ENCODE assay signal across 23 cellular contexts in genomic region chr2:36458106-36458505, GRCh38.
A peak's percentile ranks its signal among the peaks of the same experiment; 100 is the strongest.
DNase-seq lines count a peak whose midpoint lies in the region; ATAC-seq, FAIRE-seq and TF ChIP-seq lines count a peak whose summit lies in the region.
"Had no signal": no experiment of that assay in that cellular context is flagged by ENCODE, and none has a peak within 500 bp of the region (broad histone marks: within the 10 kb centered on the region; RNA-seq: fewer than 3 reads in every experiment).

No MANE protein-coding gene starts in this region.

- no peak for TF ChIP-seq RAD21 in H1 (IDR thresholded peaks at IDR 0.05 in 1 of 2, conservative IDR thresholded peaks at IDR 0.05 in 1 of 2; ENCODE audit: low read depth in 2 of 2, low read length in 2 of 2)

- H3K27me3 ChIP-seq in HUES48 (ENCODE audit: control insufficient read depth, insufficient read depth, low read length): no peaks in the 10 kb centered on the region
- no peaks in the 10 kb centered on the region for H3K27me3 ChIP-seq in H1 (replicated peaks in 1 of 4; ENCODE audit: control insufficient read depth in 3 of 4, extremely low read depth in 1 of 4, insufficient read depth in 3 of 4, low read length in 3 of 4)
- no peaks in the 10 kb centered on the region for H3K27me3 ChIP-seq in mesenchymal stem cell (ENCODE audit: control insufficient read depth in 1 of 2, insufficient read depth in 1 of 2, low read length in 2 of 2)
- H3K27me3 ChIP-seq in thyroid gland: no peaks in the 10 kb centered on the region
- H3K27me3 ChIP-seq: dorsolateral prefrontal cortex, heart left ventricle had no signal

- H3K18ac ChIP-seq in H1 (ENCODE audit: extremely low read depth, low read length) (no peak overlapping the region), mesenchymal stem cell (ENCODE audit: low read depth in 1 of 2, low read length in 2 of 2) (no peak overlapping the region)

- H2BK15ac ChIP-seq in H1 (ENCODE audit: low read length) (no peak overlapping the region), mesenchymal stem cell (ENCODE audit: low read depth, poor library complexity, severe bottlenecking) (no peak overlapping the region)

- H3K14ac ChIP-seq in H1 (ENCODE audit: insufficient read length) (no peak overlapping the region), mesenchymal stem cell (ENCODE audit: low read length in 2 of 2) (no peak overlapping the region)

- no peak overlapping the region for H4K5ac ChIP-seq in H1 (ENCODE audit: insufficient read length, low read depth, low read length)

- H2BK5ac ChIP-seq in H1 (ENCODE audit: low read depth, low read length) (peak overlapping the region; percentile 95), mesenchymal stem cell (ENCODE audit: low read depth, low read length, poor library complexity, severe bottlenecking) (no peak overlapping the region)

- H3K79me1 ChIP-seq in H1 (ENCODE audit: low read depth, low read length) (no peaks in the 10 kb centered on the region), mesenchymal stem cell (replicated peaks; ENCODE audit: low read length, poor library complexity, severe bottlenecking) (peaks cover 17% of the 10 kb centered on the region)

- H2BK12ac ChIP-seq in H1 (ENCODE audit: low read depth, low read length) (peak overlapping the region; percentile 88), mesenchymal stem cell (ENCODE audit: low read length in 2 of 2) (peak overlapping the region in 1 of 2 experiments; percentile 8)

- POLR2A ChIA-PET in H1 (lab: Charles Lee; ENCODE audit: partially characterized antibody): interaction anchor here (0.6 kb wide), 2 partner anchors 56 to 69 kb away, joined by 3 read pairs; no protein-coding TSS in a partner anchor

- H3K27ac ChIP-seq in HUES48 (ENCODE audit: low read depth, low read length) (peak overlapping the region; percentile 96), H1 (ENCODE audit: low read depth, low read length) (no peak overlapping the region), mesenchymal stem cell (ENCODE audit: low read length, poor library complexity, severe bottlenecking) (no peak overlapping the region), thyroid gland (peak overlapping the region in 2 of 3 donors; percentile 20 to 21)
- H3K27ac ChIP-seq: C4-2B, epithelial cell of prostate, neutrophil, prostate gland had no signal

- H3K79me2 ChIP-seq in H1 (ENCODE audit: control insufficient read depth in 1 of 2, insufficient read depth in 2 of 2, low read length in 2 of 2): peaks cover 0 to 8% of the 10 kb centered on the region in 2 experiments; a peak in 2 of 4 replicates

- peaks cover 5% of the 10 kb centered on the region; the same call in 1 of the 2 replicates for H3K36me3 ChIP-seq in HUES48 (ENCODE audit: control insufficient read depth, insufficient read depth, low read length)
- H3K36me3 ChIP-seq in H1 (ENCODE audit: control insufficient read depth in 2 of 4, insufficient read depth in 4 of 4, low read length in 3 of 4): peaks cover 0 to 2% (median 0%) of the 10 kb centered on the region in 4 experiments; a peak in 2 of 8 replicates
- H3K36me3 ChIP-seq in mesenchymal stem cell (ENCODE audit: control insufficient read depth in 1 of 2, insufficient read depth in 2 of 2, low read depth in 1 of 2, low read length in 2 of 2): peaks cover 16 to 20% of the 10 kb centered on the region in 2 experiments
- H3K36me3 ChIP-seq in thyroid gland: no peaks in the 10 kb centered on the region
- H3K36me3 ChIP-seq: neutrophil, prostate gland had no signal

- H2AK5ac ChIP-seq in H1 (ENCODE audit: low read depth, low read length) (peak overlapping the region; percentile 95), mesenchymal stem cell (ENCODE audit: low read length, severe bottlenecking) (peak overlapping the region; percentile 2)

- H3K9me3 ChIP-seq in HUES48 (ENCODE audit: control insufficient read depth, insufficient read depth, low read length) (no peaks in the 10 kb centered on the region), H1 (ENCODE audit: insufficient read depth in 2 of 2, low read depth in 1 of 2, low read length in 1 of 2) (no peaks in the 10 kb centered on the region), mesenchymal stem cell (ENCODE audit: control insufficient read depth, low read length) (no peaks in the 10 kb centered on the region), thyroid gland (no peaks in the 10 kb centered on the region)
- H3K9me3 ChIP-seq: heart left ventricle, neutrophil, prostate gland had no signal

- no peak for TF ChIP-seq EP300 in H1 (IDR thresholded peaks at IDR 0.05; ENCODE audit: borderline replicate concordance in 1 of 2, low read depth in 2 of 2, low read length in 2 of 2)

- TF ChIP-seq POLR2A in H1 (IDR thresholded peaks at IDR 0.05; ENCODE audit: control extremely low read depth in 1 of 2, low read depth in 2 of 2, low read length in 2 of 2): no peak
- TF ChIP-seq POLR2A in thyroid gland (IDR thresholded peaks at IDR 0.05): no peak

- H2BK120ac ChIP-seq in H1 (replicated peaks; ENCODE audit: low read depth, low read length) (no peak overlapping the region), mesenchymal stem cell (ENCODE audit: low read depth, low read length) (no peak overlapping the region)

- H3K4me3 ChIP-seq in HUES48 (ENCODE audit: low read depth, low read length): no peak overlapping the region
- H3K4me3 ChIP-seq in H1 (ENCODE audit: extremely low read depth in 1 of 4, insufficient read depth in 2 of 4, low read depth in 3 of 4, low read length in 4 of 4): no peak overlapping the region
- no peak overlapping the region for H3K4me3 ChIP-seq in mesenchymal stem cell (ENCODE audit: insufficient read depth in 1 of 2, low read depth in 1 of 2, low read length in 2 of 2)
- H3K4me3 ChIP-seq in thyroid gland (replicated peaks in 1 of 3): no peak overlapping the region
- H3K4me3 ChIP-seq: dorsolateral prefrontal cortex, heart left ventricle, prostate gland had no signal

- H3K4me1 ChIP-seq in HUES48 (ENCODE audit: control insufficient read depth, insufficient read depth, low read length) (peaks cover 87% of the 10 kb centered on the region), H1 (replicated peaks in 1 of 4; ENCODE audit: control insufficient read depth in 3 of 4, insufficient read depth in 4 of 4, low read length in 3 of 4) (peaks cover 11 to 40% (median 37%) of the 10 kb centered on the region in 4 experiments), mesenchymal stem cell (ENCODE audit: control insufficient read depth, insufficient read depth, low read depth, low read length) (peaks cover 27% of the 10 kb centered on the region), thyroid gland (peaks cover 50 to 71% of the 10 kb centered on the region in 2 donors)
- H3K4me1 ChIP-seq: prostate gland had no signal

- H3K4ac ChIP-seq in H1 (replicated peaks; ENCODE audit: insufficient read length, low read depth, low read length) (no peak overlapping the region), mesenchymal stem cell (ENCODE audit: low read depth in 1 of 2, low read length in 2 of 2) (no peak overlapping the region)

- H2AFZ ChIP-seq in H1 (ENCODE audit: low read length): no peak overlapping the region
- no peak overlapping the region for H2AFZ ChIP-seq in mesenchymal stem cell (ENCODE audit: low read depth, low read length)

- H3K23me2 ChIP-seq in H1 (ENCODE audit: low read depth, low read length): 0 out of 2 replicates have a peak, but pooled peaks cover 3% of the 10 kb centered on the region

- no peak overlapping the region for H4K91ac ChIP-seq in H1 (replicated peaks; ENCODE audit: insufficient read length, low read length)
- H4K91ac ChIP-seq in mesenchymal stem cell (ENCODE audit: low read length): no peak overlapping the region

- CTCF ChIA-PET in H1 (lab: Charles Lee; ENCODE audit: partially characterized antibody): interaction anchor here (0.6 to 7.2 kb wide), 13 partner anchors 10 to 212 kb away, joined by 3 to 99 read pairs (median 4); partner anchors contain the start of gene CRIM1

- no peak overlapping the region for H3K56ac ChIP-seq in H1 (replicated peaks; ENCODE audit: insufficient read length, low read depth, low read length)

- no peak for ATAC-seq in GM21619 (IDR thresholded peaks at IDR 0.05; ENCODE audit: unreplicated experiment)
- ATAC-seq: activated CD4-positive, alpha-beta T cell treated with anti-CD3 and anti-CD28 coated beads for 36 hours; heart left ventricle; left colon had no signal

- H4K20me1 ChIP-seq in H1 (replicated peaks in 1 of 2; ENCODE audit: control insufficient read depth in 1 of 2, insufficient read depth in 2 of 2, low read length in 2 of 2): peaks cover 0 to 3% of the 10 kb centered on the region in 2 experiments

- no peak for FAIRE-seq in H1 (lab: Jason Lieb, UNC)
- FAIRE-seq: GM18507 had no signal

- H3K9ac ChIP-seq in HUES48 (ENCODE audit: low read depth, low read length) (no peak overlapping the region), H1 (replicated peaks in 1 of 4; ENCODE audit: extremely low read depth in 1 of 4, low read depth in 3 of 4, low read length in 3 of 4) (no peak overlapping the region), mesenchymal stem cell (ENCODE audit: low read length) (no peak overlapping the region)

- H3K23ac ChIP-seq in H1 (ENCODE audit: insufficient read length) (no peak overlapping the region), mesenchymal stem cell (ENCODE audit: low read length in 2 of 2) (peak overlapping the region in 1 of 2 experiments; percentile 6)

- peak overlapping the region; percentile 36; the same call in 1 of the 2 replicates for H2BK20ac ChIP-seq in H1 (ENCODE audit: low read length)

- whole genome bisulfite sequencing in H1 (ENCODE audit: extremely low coverage in 1 of 2, insufficient coverage in 1 of 2, insufficient read length in 1 of 2, insufficient replicate concordance in 2 of 2, low coverage in 1 of 2, low lambda C conversion rate in 2 of 2, missing lambda C conversion rate in 1 of 2), 2 experiments: 69% methylated on average over 5 of the region's 5 CpGs; no CpG with 5 or more reads in 1 of the 2 experiments
- 75% methylated on average over 5 of the region's 5 CpGs for WGBS in mesenchymal stem cell
- 95 to 99% methylated on average over 5 of the region's 5 CpGs for WGBS in thyroid gland, 2 donors

- TF ChIP-seq CTCF in H1 (IDR thresholded peaks at IDR 0.05; ENCODE audit: control extremely low read depth in 1 of 3, insufficient read depth in 1 of 3, low read depth in 1 of 3, low read length in 3 of 3) (no peak), thyroid gland (IDR thresholded peaks at IDR 0.05) (no peak)

- H3K4me2 ChIP-seq in H1 (ENCODE audit: insufficient read depth in 1 of 2, low read depth in 2 of 2, low read length in 2 of 2) (peak overlapping the region; percentile 6 to 15; a peak in 1 of 4 replicates), mesenchymal stem cell (ENCODE audit: low read length, poor library complexity, severe bottlenecking) (no peak overlapping the region)

- H4K8ac ChIP-seq in H1 (ENCODE audit: extremely low read depth, insufficient read depth, low read length) (no peak overlapping the region), mesenchymal stem cell (ENCODE audit: low read length) (no peak overlapping the region)

- DNase-seq in H1 (ENCODE audit: low read depth in 1 of 2, low spot score in 2 of 2): no peak
- no peak for DNase-seq in mesenchymal stem cell
- DNase-seq in thyroid gland: no peak
- DNase-seq in NCI-H510A treated with DMSO at 0.1 percent for 48 hours (lab: John Stamatoyannopoulos, UW): no peak
- no peak for DNase-seq in GDM1 (lab: John Stamatoyannopoulos, UW)
- DNase-seq: activated CD4-positive, alpha-beta T cell treated with anti-CD3 and anti-CD28 coated beads for 36 hours; activated CD8-positive, alpha-beta memory T cell treated with anti-CD3 and anti-CD28 coated beads for 24 hours; activated gamma-delta T cell; DMS79 treated with DMSO at 0.1 percent for 48 hours; dorsolateral prefrontal cortex; heart left ventricle; left colon; NCI-H1048; NCI-H1694 treated with DMSO at 0.1 percent for 48 hours; stimulated activated naive CD4-positive, alpha-beta T cell; T-helper 2 cell had no signal

- intact Hi-C loops in thyroid gland (cut with DNase I): no loop called here

Comparison
In these comparisons a context has a peak if more than half of its experiments do, and no peak if none do; other contexts are left out.
1. H3K27ac ChIP-seq: peak in HUES48 (single experiment) and thyroid gland (2 of 3); none in H1 (single experiment) and mesenchymal stem cell (single experiment).